15 cellular contexts compared by ENCODE assay signal in genomic region chr20:1912646-1913045, GRCh38. TPM values are rescaled to one million over a fixed set of nuclear protein-coding genes. Genes with fewer than 3 reads are reported as not detected.
DNase-seq lines count a peak whose midpoint lies in the region; ATAC-seq, FAIRE-seq and TF ChIP-seq lines count a peak whose summit lies in the region.
"Had no signal": no experiment of that assay in that cellular context is flagged by ENCODE, and none has a peak within 500 bp of the region (broad histone marks: within the 10 kb centered on the region; RNA-seq: fewer than 3 reads in every experiment).

No MANE protein-coding gene starts in this region.

- intact Hi-C loops in CD14-positive monocyte (cut with micrococcal nuclease) (no loop called here), left ventricle myocardium inferior (cut with micrococcal nuclease) (loop anchor here (10.0 kb wide), 1 partner anchor 108 kb away; no protein-coding TSS in a partner anchor), esophagus muscularis mucosa (cut with DNase I) (no loop called here)

- no peaks in the 10 kb centered on the region for H3K9me3 Mint-ChIP-seq in CD14-positive monocyte

- 81% methylated on average over 5 of the region's 8 CpGs for WGBS in esophagus muscularis mucosa

- FAIRE-seq in bronchial epithelial cell (lab: Jason Lieb, UNC), result peak; percentile 32
- no peak for FAIRE-seq in GM19239 (lab: Jason Lieb, UNC)
- FAIRE-seq: K562 had no signal

- no peak for TF ChIP-seq POLR2A in esophagus muscularis mucosa (IDR thresholded peaks at IDR 0.05; ENCODE audit: low read depth)

- H3K27me3 ChIP-seq in bronchial epithelial cell (ENCODE audit: control insufficient read depth, insufficient read depth, low read length) (no peaks in the 10 kb centered on the region), left ventricle myocardium inferior (ENCODE audit: low read depth) (no peaks in the 10 kb centered on the region), esophagus muscularis mucosa (no peaks in the 10 kb centered on the region)
- H3K27me3 ChIP-seq: BLaER1 had no signal

- peaks cover 17% of the 10 kb centered on the region for H3K36me3 ChIP-seq in bronchial epithelial cell (ENCODE audit: control insufficient read depth, insufficient read depth, low read length)
- peaks cover 17% of the 10 kb centered on the region for H3K36me3 ChIP-seq in left ventricle myocardium inferior
- H3K36me3 ChIP-seq in esophagus muscularis mucosa, result peaks cover 10 to 35% (median 25%) of the 10 kb centered on the region in 4 donors
- H3K36me3 ChIP-seq: BLaER1 had no signal

- H3K4me3 Mint-ChIP-seq in CD14-positive monocyte, result no peak overlapping the region

- H3K9me3 ChIP-seq in left ventricle myocardium inferior (replicated peaks) (no peaks in the 10 kb centered on the region), esophagus muscularis mucosa (no peaks in the 10 kb centered on the region)
- H3K9me3 ChIP-seq: BLaER1 had no signal

- H3K27ac ChIP-seq in left ventricle myocardium inferior (replicated peaks) (peak overlapping the region; percentile 65), skin epidermis (peak overlapping the region in 11 of 21 experiments; percentile 21 to 64 (median 36)), esophagus muscularis mucosa (replicated peaks in 1 of 4) (no peak overlapping the region)
- H3K27ac ChIP-seq: BLaER1 had no signal

- peak overlapping the region in 5 of 7 donors; percentile 42 to 73 (median 52) for H3K27ac Mint-ChIP-seq in CD14-positive monocyte

- H3K4me1 ChIP-seq in left ventricle myocardium inferior (peaks cover 31% of the 10 kb centered on the region), esophagus muscularis mucosa (peaks cover 0 to 9% (median 0%) of the 10 kb centered on the region in 4 donors)
- H3K4me1 ChIP-seq: BLaER1 had no signal

- H3K27me3 Mint-ChIP-seq in CD14-positive monocyte (ENCODE audit: low read depth in 3 of 3), result peaks cover 0 to 3% (median 2%) of the 10 kb centered on the region in 3 donors

- no peak for ATAC-seq in GM21515 (IDR thresholded peaks at IDR 0.05; ENCODE audit: unreplicated experiment)

- TF ChIP-seq CTCF in CD14-positive monocyte (IDR thresholded peaks at IDR 0.05) (no peak), bronchial epithelial cell (IDR thresholded peaks at IDR 0.05; ENCODE audit: insufficient read depth, low read length, severe bottlenecking) (no peak), left ventricle myocardium inferior (IDR thresholded peaks at IDR 0.05; ENCODE audit: borderline replicate concordance) (no peak), esophagus muscularis mucosa (IDR thresholded peaks at IDR 0.05) (no peak)

- DNase-seq in CD14-positive monocyte (ENCODE audit: low spot score) (no peak), bronchial epithelial cell (ENCODE audit: low read depth) (no peak), left ventricle myocardium inferior (no peak), GM19239 (ENCODE audit: insufficient read length, low spot score) (no peak), esophagus muscularis mucosa (ENCODE audit: extremely low spot score) (no peak)
- DNase-seq: DMS79 treated with DMSO at 0.1 percent for 48 hours, HCEC 1CT, NCI-H1092, NCI-H146, NCI-H2081, NCI-H510A treated with DMSO at 0.1 percent for 48 hours had no signal

- H3K4me3 ChIP-seq in bronchial epithelial cell (ENCODE audit: low read depth, low read length), result no peak overlapping the region
- no peak overlapping the region for H3K4me3 ChIP-seq in left ventricle myocardium inferior
- no peak overlapping the region for H3K4me3 ChIP-seq in skin epidermis
- H3K4me3 ChIP-seq in esophagus muscularis mucosa, result no peak overlapping the region
- H3K4me3 ChIP-seq: BLaER1, K562 had no signal

- TF ChIP-seq EP300 in esophagus muscularis mucosa (IDR thresholded peaks at IDR 0.05), result no peak

- peaks cover 19% of the 10 kb centered on the region for H3K4me1 Mint-ChIP-seq in CD14-positive monocyte

- peaks cover 85 to 87% of the 10 kb centered on the region in 2 donors for H3K36me3 Mint-ChIP-seq in CD14-positive monocyte

RNA-seq across cellular contexts. Expression of gene SIRPA, which starts 17.4 kb away (rescaled TPM):
- polyA plus RNA-seq in CD14-positive monocyte, result 10 to 100 TPM; 28.4 to 58.3 TPM
- 5.0 and 6.8 TPM in 2 replicates for total RNA-seq in bronchial epithelial cell
- total RNA-seq in left ventricle myocardium inferior, result 25.5 TPM
- total RNA-seq in esophagus muscularis mucosa, result 10 to 100 TPM; 19.5 to 39.8 (median 32.5) TPM

Comparison
In these comparisons a context has a peak if more than half of its experiments do, and no peak if none do; other contexts are left out.
1. H3K27ac ChIP-seq: peak in left ventricle myocardium inferior (single experiment) and skin epidermis (11 of 21); none in esophagus muscularis mucosa (0 of 4).